8 cellular contexts compared by ENCODE assay signal in the genomic region with DNA sequence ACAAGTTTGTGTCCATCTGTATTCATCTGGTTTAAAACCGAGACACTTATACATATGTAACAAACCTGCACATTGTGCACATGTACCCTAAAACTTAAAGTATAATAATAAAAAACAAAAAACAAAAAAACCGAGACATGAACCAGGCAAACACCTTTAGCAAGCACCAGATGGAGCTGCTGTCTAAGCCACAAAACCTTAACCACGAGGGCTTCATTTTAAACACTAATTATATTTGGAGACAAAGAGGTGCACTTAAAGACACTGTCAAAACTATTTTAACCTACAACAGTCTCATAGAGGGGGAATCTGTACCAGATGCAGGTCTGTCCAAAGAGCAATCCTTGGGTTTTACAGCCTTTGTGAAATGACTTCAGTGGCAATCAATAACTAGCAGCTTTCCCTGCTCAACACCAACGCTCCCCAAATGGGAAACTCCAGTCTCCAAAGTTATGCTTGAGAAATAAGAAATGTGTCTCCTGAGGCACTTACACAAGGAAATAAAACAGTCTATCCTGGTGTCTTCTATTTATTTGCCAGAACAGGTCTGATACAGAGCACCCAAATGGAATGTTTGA.
DNase-seq lines count a peak whose midpoint lies in the region; ATAC-seq and TF ChIP-seq lines count a peak whose summit lies in the region.

No MANE protein-coding gene starts in this region.

- ATAC-seq in natural killer cell = peak in 2 of 3 donors; percentile 19 to 45
- ATAC-seq in natural killer cell treated with Interleukin-12 subunit alpha and Interleukin-12 subunit beta and Interleukin-15 and Interleukin-18, amount 100 ng/mL, for 72 hours = no peak
- ATAC-seq in GM21528 (IDR thresholded peaks at IDR 0.05; ENCODE audit: low FRiP score, unreplicated experiment) = no peak

- no peak overlapping the region for H3K4me3 ChIP-seq in epithelial cell of proximal tubule (ENCODE audit: low read depth, low read length)

- peak overlapping the region; percentile 45 for H3K4me3 Mint-ChIP-seq in natural killer cell
- no peak overlapping the region for H3K4me3 Mint-ChIP-seq in natural killer cell treated with Interleukin-12 subunit alpha and Interleukin-12 subunit beta and Interleukin-15 and Interleukin-18, amount 100 ng/mL, for 72 hours
- H3K4me3 Mint-ChIP-seq in neural crest cell = no peak overlapping the region

- H3K36me3 Mint-ChIP-seq in natural killer cell (no peaks in the 10 kb centered on the region), neural crest cell (ENCODE audit: low read depth) (no peaks in the 10 kb centered on the region)
- H3K36me3 Mint-ChIP-seq in natural killer cell treated with Interleukin-12 subunit alpha and Interleukin-12 subunit beta and Interleukin-15 and Interleukin-18, amount 100 ng/mL, for 72 hours = no peaks in the 10 kb centered on the region

- no peaks in the 10 kb centered on the region for H3K9me3 Mint-ChIP-seq in natural killer cell
- no peaks in the 10 kb centered on the region for H3K9me3 Mint-ChIP-seq in natural killer cell treated with Interleukin-12 subunit alpha and Interleukin-12 subunit beta and Interleukin-15 and Interleukin-18, amount 100 ng/mL, for 72 hours
- no peaks in the 10 kb centered on the region for H3K9me3 Mint-ChIP-seq in neural crest cell

- TF ChIP-seq CTCF in natural killer cell (IDR thresholded peaks at IDR 0.05) = peak; percentile 79
- TF ChIP-seq CTCF in epithelial cell of proximal tubule (conservative IDR thresholded peaks at IDR 0.05; ENCODE audit: low read depth, low read length) = peak; percentile 68
- TF ChIP-seq CTCF in neural crest cell (conservative IDR thresholded peaks at IDR 0.05) = peak; percentile 64

- H3K27me3 Mint-ChIP-seq in natural killer cell (ENCODE audit: low read depth in 2 of 2) (no peaks in the 10 kb centered on the region), neural crest cell (ENCODE audit: low read depth) (no peaks in the 10 kb centered on the region)
- no peaks in the 10 kb centered on the region for H3K27me3 Mint-ChIP-seq in natural killer cell treated with Interleukin-12 subunit alpha and Interleukin-12 subunit beta and Interleukin-15 and Interleukin-18, amount 100 ng/mL, for 72 hours

- peaks cover 49 to 50% of the 10 kb centered on the region in 2 donors for H3K4me1 Mint-ChIP-seq in natural killer cell
- peaks cover 48 to 58% of the 10 kb centered on the region in 2 donors for H3K4me1 Mint-ChIP-seq in natural killer cell treated with Interleukin-12 subunit alpha and Interleukin-12 subunit beta and Interleukin-15 and Interleukin-18, amount 100 ng/mL, for 72 hours (ENCODE audit: low read depth in 2 of 2)
- no peaks in the 10 kb centered on the region for H3K4me1 Mint-ChIP-seq in neural crest cell

- DNase-seq in natural killer cell (no peak), RKO (ENCODE audit: low spot score) (peak; percentile 20), epithelial cell of proximal tubule (ENCODE audit: low read depth) (no peak), neural crest cell (ENCODE audit: low read depth, low spot score) (no peak), ecto neural progenitor cell (ENCODE audit: low spot score) (no peak), SKM-1 (lab: John Stamatoyannopoulos, UW; ENCODE audit: unreplicated experiment) (no peak)
- no peak for DNase-seq in natural killer cell treated with Interleukin-12 subunit alpha and Interleukin-12 subunit beta and Interleukin-15 and Interleukin-18, amount 100 ng/mL, for 72 hours (ENCODE audit: low spot score)

- H3K27ac Mint-ChIP-seq in natural killer cell (peak overlapping the region; percentile 59 to 74), neural crest cell (ENCODE audit: unreplicated experiment) (no peak overlapping the region)
- H3K27ac Mint-ChIP-seq in natural killer cell treated with Interleukin-12 subunit alpha and Interleukin-12 subunit beta and Interleukin-15 and Interleukin-18, amount 100 ng/mL, for 72 hours = peak overlapping the region in 1 of 2 donors; percentile 78

- intact Hi-C loops in natural killer cell (cut with micrococcal nuclease) = loop anchor here (1.0 to 5.0 kb wide), 4 partner anchors 68 to 357 kb away; partner anchors contain the start of genes HMG20A and PEAK1

Comparison
In these comparisons a context has a peak if more than half of its experiments do, and no peak if none do; other contexts are left out.
1. ATAC-seq: peak in natural killer cell (2 of 3); none in natural killer cell treated with Interleukin-12 subunit alpha and Interleukin-12 subunit beta and Interleukin-15 and Interleukin-18, amount 100 ng/mL, for 72 hours (0 of 2) and GM21528 (single experiment).
2. Peak in every context shown above with its lines, with median percentiles within 50 percentile points of each other: CTCF ChIP-seq.